ENCODE assay signal across 18 cellular contexts in the genomic region with DNA sequence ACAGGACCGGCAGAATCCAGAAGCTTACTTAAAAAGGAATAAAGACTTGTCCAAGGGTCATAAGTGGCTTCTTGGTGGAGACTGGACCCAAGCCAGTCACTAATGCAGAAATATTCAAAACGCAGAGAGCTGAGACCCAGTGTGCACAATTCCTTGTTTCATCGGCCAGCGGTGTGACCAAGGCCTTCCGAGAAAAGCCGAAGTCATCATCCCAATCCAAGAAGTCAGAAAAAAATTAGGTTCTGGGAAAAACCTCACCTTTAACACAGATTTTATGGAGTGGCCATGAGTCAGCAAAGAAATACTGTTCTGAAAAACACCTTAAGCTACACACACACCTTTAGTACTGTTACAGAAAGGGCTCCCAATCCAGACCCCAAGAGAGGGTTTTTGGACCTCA. TPM values are rescaled to one million over a fixed set of nuclear protein-coding genes. Genes with fewer than 3 reads are reported as not detected.
DNase-seq lines count a peak whose midpoint lies in the region; ATAC-seq and TF ChIP-seq lines count a peak whose summit lies in the region.
"Had no signal": no experiment of that assay in that cellular context is flagged by ENCODE, and none has a peak within 500 bp of the region (broad histone marks: within the 10 kb centered on the region; RNA-seq: fewer than 3 reads in every experiment).

No MANE protein-coding gene starts in this region.

- H3K4me3 Mint-ChIP-seq in naive thymus-derived CD4-positive, alpha-beta T cell = peak overlapping the region in 1 of 10 donors; percentile 86

- H3K9ac ChIP-seq in SK-N-SH = no peak overlapping the region

- no peak for TF ChIP-seq CTCF in SK-N-SH (IDR thresholded peaks at IDR 0.05)
- no peak for TF ChIP-seq CTCF in ascending aorta (IDR thresholded peaks at IDR 0.05)
- no peak for TF ChIP-seq CTCF in vagina (IDR thresholded peaks at IDR 0.05)
- no peak for TF ChIP-seq CTCF in spleen (IDR thresholded peaks at IDR 0.05 in 8 of 11, conservative IDR thresholded peaks at IDR 0.05 in 3 of 11)

- TF ChIP-seq EP300 in SK-N-SH (IDR thresholded peaks at IDR 0.05; ENCODE audit: borderline replicate concordance in 1 of 2, low read depth in 1 of 2, low read length in 1 of 2) = no peak

- H3K4me1 ChIP-seq in SK-N-SH (ENCODE audit: control insufficient read depth in 1 of 2, insufficient read depth in 2 of 2, low read depth in 1 of 2, low read length in 1 of 2) = peaks cover 0 to 4% of the 10 kb centered on the region in 2 experiments; a peak in 1 of 4 replicates
- H3K4me1 ChIP-seq in ascending aorta = no peaks in the 10 kb centered on the region
- peaks cover 0 to 6% of the 10 kb centered on the region in 2 donors for H3K4me1 ChIP-seq in naive thymus-derived CD4-positive, alpha-beta T cell (ENCODE audit: control insufficient read depth in 2 of 2, insufficient read depth in 2 of 2, low read length in 2 of 2)
- H3K4me1 ChIP-seq in vagina = peaks cover 8% of the 10 kb centered on the region
- peaks cover 0 to 26% (median 4%) of the 10 kb centered on the region in 6 donors for H3K4me1 ChIP-seq in spleen

- peaks cover 3 to 19% (median 9%) of the 10 kb centered on the region in 7 donors for H3K4me1 Mint-ChIP-seq in naive thymus-derived CD4-positive, alpha-beta T cell

- CTCF ChIA-PET in SK-N-SH (lab: Yijun Ruan, JAX) = interaction anchor here (1.0 kb wide), 1 partner anchor 62 kb away, joined by 4 read pairs; a partner anchor contains a TSS
- CTCF ChIA-PET in naive thymus-derived CD4-positive, alpha-beta T cell (lab: Charles Lee) = interaction anchor here (0.5 to 0.9 kb wide), 2 partner anchors 61 to 118 kb away, joined by 3 read pairs; a partner anchor contains a TSS

- peaks cover 0 to 4% (median 0%) of the 10 kb centered on the region in 11 donors for H3K9me3 Mint-ChIP-seq in naive thymus-derived CD4-positive, alpha-beta T cell

- POLR2A ChIA-PET in SK-N-SH (lab: Yijun Ruan, JAX) = no interaction called here
- POLR2A ChIA-PET in naive thymus-derived CD4-positive, alpha-beta T cell (lab: Charles Lee) = no interaction called here

- H3K27me3 ChIP-seq in SK-N-SH (ENCODE audit: insufficient read depth) (no peaks in the 10 kb centered on the region), ascending aorta (no peaks in the 10 kb centered on the region), vagina (no peaks in the 10 kb centered on the region), spleen (replicated peaks in 1 of 7) (no peaks in the 10 kb centered on the region)
- no peaks in the 10 kb centered on the region for H3K27me3 ChIP-seq in naive thymus-derived CD4-positive, alpha-beta T cell (ENCODE audit: control insufficient read depth in 2 of 2, insufficient read depth in 2 of 2, low read length in 2 of 2)
- H3K27me3 ChIP-seq: cardiac muscle cell, heart left ventricle, thyroid gland had no signal

- 94% methylated on average over 6 of the region's 6 CpGs for WGBS in SK-N-SH (ENCODE audit: low lambda C conversion rate)
- WGBS in spleen, 5 donors = 95 to 99% (median 97%) methylated on average over 6 of the region's 6 CpGs

- intact Hi-C loops in ascending aorta (cut with DNase I) = loop anchor here (5.0 to 10.0 kb wide), 2 partner anchors 192 to 345 kb away; a partner anchor contains a TSS
- intact Hi-C loops in naive thymus-derived CD4-positive, alpha-beta T cell (cut with micrococcal nuclease) = loop anchor here (5.0 to 10.0 kb wide), 4 partner anchors 348 to 650 kb away; a partner anchor contains a TSS
- intact Hi-C loops in vagina (cut with DNase I) = no loop called here
- intact Hi-C loops in spleen (cut with DNase I; ENCODE audit: low total_unique reads) = no loop called here

- no peaks in the 10 kb centered on the region for H3K36me3 Mint-ChIP-seq in naive thymus-derived CD4-positive, alpha-beta T cell
- H3K36me3 Mint-ChIP-seq: memory B cell had no signal

- ATAC-seq in SK-N-SH treated with all-trans-retinoic acid at 6 μM for 48 hours = no peak
- ATAC-seq in naive thymus-derived CD4-positive, alpha-beta T cell = no peak

- H3K27me3 Mint-ChIP-seq in naive thymus-derived CD4-positive, alpha-beta T cell = no peaks in the 10 kb centered on the region
- H3K27me3 Mint-ChIP-seq: CD4-positive, alpha-beta T cell; memory B cell had no signal

- H3K27ac ChIP-seq in SK-N-SH (ENCODE audit: low read depth in 2 of 2, low read length in 1 of 2) (no peak overlapping the region), ascending aorta (peak overlapping the region; percentile 63 to 78), vagina (peak overlapping the region; percentile 40), spleen (no peak overlapping the region)
- peak overlapping the region; percentile 21 for H3K27ac ChIP-seq in naive thymus-derived CD4-positive, alpha-beta T cell (ENCODE audit: low read depth, low read length)
- H3K27ac ChIP-seq: cardiac muscle cell had no signal

- H3K27ac Mint-ChIP-seq in naive thymus-derived CD4-positive, alpha-beta T cell = no peak overlapping the region

- H3K9me2 ChIP-seq in SK-N-SH = no peaks in the 10 kb centered on the region

- no peak overlapping the region for H3K4me3 ChIP-seq in SK-N-SH (ENCODE audit: low read depth in 2 of 2, low read length in 1 of 2)
- peak overlapping the region in 1 of 2 donors; percentile 18 for H3K4me3 ChIP-seq in ascending aorta
- H3K4me3 ChIP-seq in naive thymus-derived CD4-positive, alpha-beta T cell (ENCODE audit: low read length) = no peak overlapping the region
- H3K4me3 ChIP-seq in vagina = no peak overlapping the region
- H3K4me3 ChIP-seq in spleen = no peak overlapping the region
- H3K4me3 ChIP-seq: cardiac muscle cell, thyroid gland had no signal

- no peaks in the 10 kb centered on the region for H4K20me1 ChIP-seq in SK-N-SH (ENCODE audit: insufficient read depth)

- no peak for TF ChIP-seq RAD21 in SK-N-SH (IDR thresholded peaks at IDR 0.05; ENCODE audit: low read length)

- 0 out of 2 replicates have a peak overlapping the region, but pooled peaks have one; percentile 97 for H2AFZ ChIP-seq in SK-N-SH (ENCODE audit: low read depth)

- DNase-seq in SK-N-SH (no peak), ascending aorta (ENCODE audit: low spot score in 2 of 2) (no peak), vagina (ENCODE audit: extremely low spot score in 2 of 2) (no peak), NCI-H748 (lab: John Stamatoyannopoulos, UW; ENCODE audit: unreplicated experiment) (no peak), AG20443 (ENCODE audit: low spot score) (no peak), spleen (no peak)
- no peak for DNase-seq in naive thymus-derived CD4-positive, alpha-beta T cell
- DNase-seq: 8988T; activated CD8-positive, alpha-beta T cell treated with anti-CD3 and anti-CD28 coated beads, Interleukin-2, amount 10 ng/mL, durations not matched to agents 7 days and 5 days; CD4-positive, alpha-beta T cell; heart left ventricle; Kasumi-1; stimulated activated CD8-positive, alpha-beta memory T cell treated with anti-CD3 and anti-CD28 coated beads, Interleukin-4, amount 100 ng/mL, for 48 hours; thyroid gland had no signal

- H3F3A ChIP-seq in SK-N-SH (replicated peaks; ENCODE audit: insufficient read depth) = no peaks in the 10 kb centered on the region

- H3K4me2 ChIP-seq in SK-N-SH = no peak overlapping the region

- H3K36me3 ChIP-seq in SK-N-SH (replicated peaks in 1 of 2; ENCODE audit: control insufficient read depth in 1 of 2, insufficient read depth in 2 of 2, low read length in 1 of 2) (peaks cover 0 to 14% of the 10 kb centered on the region in 2 experiments), ascending aorta (no peaks in the 10 kb centered on the region), vagina (no peaks in the 10 kb centered on the region), spleen (no peaks in the 10 kb centered on the region)
- H3K36me3 ChIP-seq in naive thymus-derived CD4-positive, alpha-beta T cell (ENCODE audit: control insufficient read depth in 2 of 3, insufficient read depth in 3 of 3, low read length in 3 of 3) = no peaks in the 10 kb centered on the region
- H3K36me3 ChIP-seq: cardiac muscle cell, heart left ventricle, thyroid gland had no signal

- H3K79me2 ChIP-seq in SK-N-SH (ENCODE audit: insufficient read depth) = peaks cover 35% of the 10 kb centered on the region

- TF ChIP-seq POLR2A in vagina (IDR thresholded peaks at IDR 0.05) (no peak), spleen (IDR thresholded peaks at IDR 0.05) (no peak)

- no peaks in the 10 kb centered on the region for H3K9me3 ChIP-seq in SK-N-SH
- no peaks in the 10 kb centered on the region for H3K9me3 ChIP-seq in ascending aorta
- no peaks in the 10 kb centered on the region for H3K9me3 ChIP-seq in naive thymus-derived CD4-positive, alpha-beta T cell (ENCODE audit: control insufficient read depth in 2 of 3, low read length in 3 of 3)
- H3K9me3 ChIP-seq in vagina = no peaks in the 10 kb centered on the region
- H3K9me3 ChIP-seq in spleen = no peaks in the 10 kb centered on the region
- H3K9me3 ChIP-seq: heart left ventricle, thyroid gland had no signal

TF ChIP-seq in SK-N-SH, 30 proteins besides CTCF, POLR2A, EP300 and RAD21 (continues in another document):
- no peak for TF ChIP-seq FOXJ3 (CRISPR knock-in tag; IDR thresholded peaks at IDR 0.05)
- no peak for TF ChIP-seq ELF1 (IDR thresholded peaks at IDR 0.05)
- TF ChIP-seq SIN3A (IDR thresholded peaks at IDR 0.05; ENCODE audit: borderline replicate concordance, low read depth, low read length) = no peak
- TF ChIP-seq TEAD4 (IDR thresholded peaks at IDR 0.05; ENCODE audit: borderline replicate concordance, insufficient read depth) = no peak

TF ChIP-seq in SK-N-SH treated with all-trans-retinoic acid at 6 μM for 48 hours, 23 proteins besides CTCF, POLR2A, EP300 and RAD21 (continues in another document):
- TF ChIP-seq TOX (CRISPR knock-in tag; IDR thresholded peaks at IDR 0.05; ENCODE audit: borderline replicate concordance) = no peak
- TF ChIP-seq ESRRG (CRISPR knock-in tag; IDR thresholded peaks at IDR 0.05) = no peak

RNA-seq across cellular contexts. Expression of a gene that starts 1.0 kb away (rescaled TPM):
- 20.7 and 21.6 TPM in 2 replicates for polyA plus RNA-seq in SK-N-SH (2012; rRNA removed)
- polyA plus RNA-seq in SK-N-SH (2012; cell fraction: cytosol; rRNA removed) = 36.6 and 54.5 TPM in 2 replicates
- polyA plus RNA-seq in SK-N-SH (2012; cell fraction: nucleus; rRNA removed) = 7.4 and 9.7 TPM in 2 replicates
- total RNA-seq in ascending aorta = 5.0 TPM
- total RNA-seq in naive thymus-derived CD4-positive, alpha-beta T cell = 1 to 10 TPM; 1.5 to 7.5 (median 4.9) TPM
- polyA plus RNA-seq in naive thymus-derived CD4-positive, alpha-beta T cell = 10 to 100 TPM in 1 of 2 donors, 1 to 10 TPM in 1; 9.7 to 10.7 TPM
- total RNA-seq in vagina = 27.0 TPM
- 10 to 100 TPM in 1 of 7 donors, 1 to 10 TPM in 6; 7.3 to 12.9 (median 7.6) TPM for total RNA-seq in spleen
- 10 to 100 TPM in 1 of 3 donors, 1 to 10 TPM in 2; 8.3 to 14.8 (median 10.0) TPM for polyA plus RNA-seq in spleen

RNA-seq across cellular contexts. Expression of a gene that starts 20.2 kb away (rescaled TPM):
- polyA plus RNA-seq in SK-N-SH (2012; rRNA removed) (1.2 and 1.5 TPM in 2 replicates), spleen (under 1 TPM; 0.24 to 0.38 (median 0.26) TPM)
- polyA plus RNA-seq in SK-N-SH (2012; cell fraction: cytosol; rRNA removed) = 1.00 and 1.4 TPM in 2 replicates
- polyA plus RNA-seq in SK-N-SH (2012; cell fraction: nucleus; rRNA removed) = 1.1 and 2.6 TPM in 2 replicates
- total RNA-seq in ascending aorta (not detected), vagina (1.2 TPM), spleen (1 to 10 TPM in 2 of 7 donors, under 1 TPM in 1, not detected in 4; 0.91 to 1.1 (median 1.1) TPM)
- total RNA-seq in naive thymus-derived CD4-positive, alpha-beta T cell = 1 to 10 TPM in 1 of 5 experiments, under 1 TPM in 3, not detected in 1; 0.24 to 2.1 (median 0.70) TPM
- under 1 TPM; 0.28 to 0.35 TPM for polyA plus RNA-seq in naive thymus-derived CD4-positive, alpha-beta T cell
- total RNA-seq: fibroblast of lung had no signal

Comparison
In these comparisons a context has a peak if more than half of its experiments do, and no peak if none do; other contexts are left out.
1. H3K27ac ChIP-seq: peak in ascending aorta (2 of 2), naive thymus-derived CD4-positive, alpha-beta T cell (single experiment) and vagina (single experiment); none in SK-N-SH (0 of 2) and spleen (0 of 8).
2. intact Hi-C loops: an anchor here in ascending aorta (5.0 to 10.0 kb wide) and naive thymus-derived CD4-positive, alpha-beta T cell (5.0 to 10.0 kb wide); none called in vagina and spleen.